Comparison of ENCODE assay signal across 8 cellular contexts in the genomic region with DNA sequence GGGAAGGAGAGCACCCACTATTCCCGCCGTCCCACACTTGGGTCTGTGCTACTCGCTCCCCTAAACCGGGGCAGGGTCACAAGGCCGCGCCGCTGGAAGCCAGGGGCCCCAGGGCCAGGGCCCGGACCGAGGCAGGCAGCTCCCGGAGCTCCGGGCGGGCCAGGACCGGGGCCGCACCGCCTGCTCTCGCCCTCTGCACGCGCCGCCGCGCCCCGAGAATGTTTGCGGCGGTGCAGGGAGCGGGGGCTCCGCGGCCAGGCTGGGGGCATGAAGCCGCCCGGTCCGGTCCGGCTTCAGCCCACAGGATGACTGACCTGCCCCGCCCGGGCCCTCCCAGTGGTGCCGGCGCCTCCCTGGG. TPM values are rescaled to one million over a fixed set of nuclear protein-coding genes. Genes with fewer than 3 reads are reported as not detected.
A peak's percentile ranks its signal among the peaks of the same experiment; 100 is the strongest.
DNase-seq lines count a peak whose midpoint lies in the region; ATAC-seq, FAIRE-seq and TF ChIP-seq lines count a peak whose summit lies in the region.

No MANE protein-coding gene starts in this region.

- TF ChIP-seq RAD21 in HepG2 (CRISPR knock-in tag; IDR thresholded peaks at IDR 0.05), result no peak

- H2AFZ ChIP-seq in HepG2 (ENCODE audit: low read length), result no peak overlapping the region

- peak overlapping the region; percentile 96 for H3K4me2 ChIP-seq in HepG2 (ENCODE audit: low read depth, low read length)

- no peak for TF ChIP-seq POLR2A in HepG2 (IDR thresholded peaks at IDR 0.05; ENCODE audit: insufficient read depth in 1 of 2, low read depth in 2 of 2, low read length in 2 of 2)

- WGBS in HepG2 (ENCODE audit: low lambda C conversion rate), result 82% methylated on average over 14 of the region's 35 CpGs

- H3K27me3 ChIP-seq in HepG2 (ENCODE audit: control insufficient read depth in 1 of 2, insufficient read depth in 2 of 2, low read length in 2 of 2), result no peaks in the 10 kb centered on the region; a peak in 1 of 5 replicates

- H3K27ac Mint-ChIP-seq in activated T-helper 17 cell treated with anti-CD3 and anti-CD28 coated beads, Interleukin-2, amount 50 U/mL, for 72 hours, result no peak overlapping the region
- no peak overlapping the region for H3K27ac Mint-ChIP-seq in type B pancreatic cell

- H3K4me3 Mint-ChIP-seq in activated T-helper 17 cell treated with anti-CD3 and anti-CD28 coated beads, Interleukin-2, amount 50 U/mL, for 72 hours, result peak overlapping the region; percentile 80
- H3K4me3 Mint-ChIP-seq in type B pancreatic cell, result peak overlapping the region; percentile 95

- H3K9me3 ChIP-seq in HepG2 (ENCODE audit: low read length), result no peaks in the 10 kb centered on the region

- H4K20me1 ChIP-seq in HepG2 (ENCODE audit: insufficient read depth, low read length), result no peaks in the 10 kb centered on the region

- no peak for FAIRE-seq in HepG2 (lab: Jason Lieb, UNC)

- H3K9me3 Mint-ChIP-seq in activated T-helper 17 cell treated with anti-CD3 and anti-CD28 coated beads, Interleukin-2, amount 50 U/mL, for 72 hours, result peaks cover 4% of the 10 kb centered on the region
- H3K9me3 Mint-ChIP-seq in type B pancreatic cell, result no peaks in the 10 kb centered on the region

- CTCF ChIA-PET in HepG2 (lab: Yijun Ruan, JAX; ENCODE audit: low intra/inter-chr PET ratio, low total read pairs), result no interaction called here

- no peak overlapping the region for H3K27ac ChIP-seq in HepG2 (ENCODE audit: extremely low read length, insufficient read depth, low read length)

- H3K4me1 ChIP-seq in HepG2 (ENCODE audit: insufficient read depth, low read length), result peaks cover 10% of the 10 kb centered on the region

- H3K9ac ChIP-seq in HepG2 (ENCODE audit: insufficient read depth, low read depth, low read length), result peak overlapping the region; percentile 63; the same call in 1 of the 2 replicates

- intact Hi-C loops in HepG2 (cut with micrococcal nuclease; ENCODE audit: unreplicated experiment), result no loop called here

- peaks cover 33% of the 10 kb centered on the region for H3K27me3 Mint-ChIP-seq in activated T-helper 17 cell treated with anti-CD3 and anti-CD28 coated beads, Interleukin-2, amount 50 U/mL, for 72 hours
- peaks cover 31% of the 10 kb centered on the region for H3K27me3 Mint-ChIP-seq in type B pancreatic cell

- in situ Hi-C loops in HepG2 (cut with HindIII; ENCODE audit: extremely low pct_ligation_motif_present, low pct_unique_long_range_greater_than_20kb), result no loop called here

- DNase-seq in activated gamma-delta T cell (lab: John Stamatoyannopoulos, UW), result peak; percentile 9
- DNase-seq in activated gamma-delta T cell treated with Interleukin-2 at 50 U/mL for 16 hours, result no peak
- no peak for DNase-seq in HepG2 (ENCODE audit: low spot score)
- no peak for DNase-seq in type B pancreatic cell (ENCODE audit: extremely low spot score, unreplicated experiment)
- DNase-seq in dermis blood vessel endothelial cell, result no peak
- no peak for DNase-seq in NCI-H1417 treated with DMSO at 0.1 percent for 48 hours (lab: John Stamatoyannopoulos, UW)
- DNase-seq in activated CD4-positive, alpha-beta T cell treated with anti-CD3 and anti-CD28 coated beads, Interleukin-2, amount 50 U/mL, for 1 hour, result no peak

- no peaks in the 10 kb centered on the region for H3K36me3 ChIP-seq in HepG2 (replicated peaks in 1 of 2; ENCODE audit: control insufficient read depth in 1 of 2, insufficient read depth in 2 of 2, low read length in 2 of 2)

- TF ChIP-seq CTCF in HepG2 (CRISPR knock-in tag; IDR thresholded peaks at IDR 0.05), result no peak
- TF ChIP-seq CTCF in type B pancreatic cell (conservative IDR thresholded peaks at IDR 0.05), result no peak

- no peaks in the 10 kb centered on the region for H3K36me3 Mint-ChIP-seq in activated T-helper 17 cell treated with anti-CD3 and anti-CD28 coated beads, Interleukin-2, amount 50 U/mL, for 72 hours (ENCODE audit: low read depth)
- no peaks in the 10 kb centered on the region for H3K36me3 Mint-ChIP-seq in type B pancreatic cell

- H3K79me2 ChIP-seq in HepG2 (ENCODE audit: insufficient read depth, low read length), result no peaks in the 10 kb centered on the region

- BruUV-seq in HepG2 (replicated peaks; lab: Mats Ljungman, UMichigan), result no TSS peak

- POLR2A ChIA-PET in HepG2 (lab: Yijun Ruan, JAX), result no interaction called here

- peaks cover 11% of the 10 kb centered on the region for H3K4me1 Mint-ChIP-seq in activated T-helper 17 cell treated with anti-CD3 and anti-CD28 coated beads, Interleukin-2, amount 50 U/mL, for 72 hours
- peaks cover 12% of the 10 kb centered on the region for H3K4me1 Mint-ChIP-seq in type B pancreatic cell (ENCODE audit: unreplicated experiment)

- peak overlapping the region in 2 of 3 experiments; percentile 69 to 78; a peak in 4 of 6 replicates for H3K4me3 ChIP-seq in HepG2 (replicated peaks in 1 of 3; ENCODE audit: insufficient read depth in 1 of 3, low read depth in 2 of 3, low read length in 3 of 3)

- peak; percentile 7 for ATAC-seq in activated T-helper 17 cell treated with anti-CD3 and anti-CD28 coated beads, Interleukin-2, amount 50 U/mL, for 72 hours (replicated peaks)
- no peak for ATAC-seq in HepG2

- TF ChIP-seq EP300 in HepG2 (IDR thresholded peaks at IDR 0.05; ENCODE audit: low read depth in 2 of 2, low read length in 2 of 2), result no peak
- no peak for TF ChIP-seq EP300 in HepG2 (CRISPR knock-in tag; IDR thresholded peaks at IDR 0.05; ENCODE audit: borderline replicate concordance)

RNA-seq across cellular contexts. Expression of a gene that starts 0.4 kb away (rescaled TPM):
- 1 to 10 TPM; 1.0 to 2.1 TPM for total RNA-seq in activated T-helper 17 cell treated with anti-CD3 and anti-CD28 coated beads, Interleukin-2, amount 50 U/mL, for 72 hours
- total RNA-seq in HepG2 (2016; rRNA removed; fragmentation: Illumina TruSeq; extraction: Trizol), result 6.0 and 12.6 TPM in 2 replicates
- total RNA-seq in HepG2 (2016; cell fraction: cytosol; rRNA removed; fragmentation: Illumina TruSeq; extraction: Trizol; ENCODE audit: low read depth), result 0.40 and 0.53 TPM in 2 replicates
- 6.6 and 11.8 TPM in 2 replicates for total RNA-seq in HepG2 (2016; cell fraction: insoluble cytoplasmic fraction; rRNA removed; fragmentation: Illumina TruSeq; extraction: Trizol)
- 0.93 TPM in 2 replicates for total RNA-seq in HepG2 (2016; cell fraction: membrane; rRNA removed; fragmentation: Illumina TruSeq; extraction: Trizol)
- 8.5 and 12.1 TPM in 2 replicates for total RNA-seq in HepG2 (2016; cell fraction: nucleus; rRNA removed; fragmentation: Illumina TruSeq; extraction: Trizol)
- 8.4 and 10.6 TPM in 2 replicates for polyA plus RNA-seq in HepG2 (2011; rRNA removed)
- polyA plus RNA-seq in HepG2 (2011; cell fraction: cytosol; rRNA removed), result 8.2 and 8.3 TPM in 2 replicates
- polyA plus RNA-seq in HepG2 (2011; cell fraction: nucleus; rRNA removed), result 2.3 and 2.5 TPM in 2 replicates
- polyA plus RNA-seq in HepG2 (2012), result 5.7 and 9.4 TPM in 2 replicates
- polyA plus RNA-seq in HepG2 (2016; cell fraction: cytosol; fragmentation: Illumina TruSeq; extraction: Trizol; ENCODE audit: low read depth), result 0.69 and 0.97 TPM in 2 replicates
- polyA plus RNA-seq in HepG2 (2016; cell fraction: insoluble cytoplasmic fraction; fragmentation: Illumina TruSeq; extraction: Trizol; ENCODE audit: low read depth), result 6.0 and 6.1 TPM in 2 replicates
- 0.70 and 1.0 TPM in 2 replicates for polyA plus RNA-seq in HepG2 (2016; cell fraction: membrane; fragmentation: Illumina TruSeq; extraction: Trizol; ENCODE audit: low read depth)
- polyA plus RNA-seq in HepG2 (2016; cell fraction: nucleus; fragmentation: Illumina TruSeq; extraction: Trizol; ENCODE audit: insufficient read depth, low read depth), result 15.3 and 18.0 TPM in 2 replicates
- 0.56 and 3.1 TPM in 2 replicates for polyA minus RNA-seq in HepG2 (2011; rRNA and poly(A)+ RNA removed; ENCODE audit: low replicate concordance)
- 1.2 and 2.9 TPM in 2 replicates for polyA minus RNA-seq in HepG2 (2011; cell fraction: cytosol; rRNA and poly(A)+ RNA removed)
- 1.2 and 1.4 TPM in 2 replicates for polyA minus RNA-seq in HepG2 (2011; cell fraction: nucleus; rRNA and poly(A)+ RNA removed)
- total RNA-seq in type B pancreatic cell (ENCODE audit: low replicate concordance), result 6.7 and 11.3 TPM in 2 replicates
- total RNA-seq in dermis blood vessel endothelial cell, result under 0.01 and 2.1 TPM in 2 replicates
